In genomic region chr18:3985030-3985429, GRCh38 we compare ENCODE assay signal across 1 cellular context.
TF ChIP-seq lines count a peak whose summit lies in the region.

No MANE protein-coding gene starts in this region.

TF ChIP-seq in SK-N-SH, 30 proteins besides CTCF, POLR2A, EP300 and RAD21 (continued from another document):
- TF ChIP-seq USF2 (IDR thresholded peaks at IDR 0.05; ENCODE audit: borderline replicate concordance, low read depth, low read length) (no peak), FOXJ3 (CRISPR knock-in tag; IDR thresholded peaks at IDR 0.05) (no peak), ZBTB33 (IDR thresholded peaks at IDR 0.05; ENCODE audit: borderline replicate concordance, low read depth) (no peak), RCOR1 (IDR thresholded peaks at IDR 0.05; ENCODE audit: low read length) (no peak), NFIC (IDR thresholded peaks at IDR 0.05; ENCODE audit: borderline replicate concordance) (no peak), EZH2phosphoT487 (IDR thresholded peaks at IDR 0.05; ENCODE audit: borderline replicate concordance, low read depth) (no peak)
- TF ChIP-seq, protein P1, sequence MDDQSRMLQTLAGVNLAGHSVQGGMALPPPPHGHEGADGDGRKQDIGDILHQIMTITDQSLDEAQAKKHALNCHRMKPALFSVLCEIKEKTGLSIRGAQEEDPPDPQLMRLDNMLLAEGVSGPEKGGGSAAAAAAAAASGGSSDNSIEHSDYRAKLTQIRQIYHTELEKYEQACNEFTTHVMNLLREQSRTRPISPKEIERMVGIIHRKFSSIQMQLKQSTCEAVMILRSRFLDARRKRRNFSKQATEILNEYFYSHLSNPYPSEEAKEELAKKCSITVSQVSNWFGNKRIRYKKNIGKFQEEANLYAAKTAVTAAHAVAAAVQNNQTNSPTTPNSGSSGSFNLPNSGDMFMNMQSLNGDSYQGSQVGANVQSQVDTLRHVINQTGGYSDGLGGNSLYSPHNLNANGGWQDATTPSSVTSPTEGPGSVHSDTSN (IDR thresholded peaks at IDR 0.05) = no peak
